In genomic region chr6:36126553-36127458, GRCh38 we compare ENCODE assay signal across 10 cellular contexts. TPM values are rescaled to one million over a fixed set of nuclear protein-coding genes. Genes with fewer than 3 reads are reported as not detected.
DNase-seq lines count a peak whose midpoint lies in the region; ATAC-seq, FAIRE-seq and TF ChIP-seq lines count a peak whose summit lies in the region.
"Had no signal": no experiment of that assay in that cellular context is flagged by ENCODE, and none has a peak within 500 bp of the region (broad histone marks: within the 10 kb centered on the region; RNA-seq: fewer than 3 reads in every experiment).

No MANE protein-coding gene starts in this region.

- 59 to 80% (median 65%) methylated on average over 10 of the region's 10 CpGs for WGBS in spleen, 5 donors

- intact Hi-C loops in endothelial cell of umbilical vein (cut with micrococcal nuclease): loop anchor here (1.0 to 2.0 kb wide), 3 partner anchors 70 to 223 kb away; no protein-coding TSS in a partner anchor
- intact Hi-C loops in spleen (cut with DNase I; ENCODE audit: low total_unique reads): loop anchor here (10.0 kb wide), 1 partner anchor 228 kb away; no protein-coding TSS in a partner anchor

- H3K9me3 Mint-ChIP-seq in activated T-cell treated with anti-CD3 and anti-CD28 coated beads, Interleukin-2, amount 50 U/mL, for 72 hours: no peaks in the 10 kb centered on the region
- no peaks in the 10 kb centered on the region for H3K9me3 Mint-ChIP-seq in activated T-cell treated with anti-CD3 and anti-CD28 coated beads, Interleukin-2, amount 50 U/mL, for 4 hours
- H3K9me3 Mint-ChIP-seq: endodermal cell had no signal

- FAIRE-seq in endothelial cell of umbilical vein (lab: Jason Lieb, UNC): no peak

- peak overlapping the region; percentile 1 to 3 for H3K4me3 Mint-ChIP-seq in activated T-cell treated with anti-CD3 and anti-CD28 coated beads, Interleukin-2, amount 50 U/mL, for 72 hours
- no peak overlapping the region for H3K4me3 Mint-ChIP-seq in activated T-cell treated with anti-CD3 and anti-CD28 coated beads, Interleukin-2, amount 50 U/mL, for 4 hours
- H3K4me3 Mint-ChIP-seq: endodermal cell had no signal

- H3K4me3 ChIP-seq in endothelial cell of umbilical vein (replicated peaks in 1 of 3; ENCODE audit: insufficient read depth in 1 of 3, low read depth in 1 of 3, low read length in 3 of 3): no peak overlapping the region
- peak overlapping the region in 1 of 8 donors; percentile 35 for H3K4me3 ChIP-seq in spleen

- DNase-seq in activated T-cell treated with anti-CD3 and anti-CD28 coated beads, Interleukin-2, amount 50 U/mL, for 72 hours: peak in 1 of 2 donors; percentile 26
- DNase-seq in activated T-cell treated with anti-CD3 and anti-CD28 coated beads, Interleukin-2, amount 50 U/mL, for 4 hours: no peak
- DNase-seq in RPMI7951 (ENCODE audit: low read depth) (peak; percentile 44), endothelial cell of umbilical vein (ENCODE audit: low read depth, low spot score) (peak; percentile 45), spleen (no peak), D341Med (ENCODE audit: low spot score) (no peak), COLO668 (lab: John Stamatoyannopoulos, UW; ENCODE audit: unreplicated experiment) (no peak)
- DNase-seq: endodermal cell, NCI-H510A treated with DMSO at 0.1 percent for 48 hours had no signal

- H3K27ac Mint-ChIP-seq in activated T-cell treated with anti-CD3 and anti-CD28 coated beads, Interleukin-2, amount 50 U/mL, for 72 hours: peak overlapping the region; percentile 11
- H3K27ac Mint-ChIP-seq: endodermal cell had no signal

- H3K36me3 Mint-ChIP-seq in activated T-cell treated with anti-CD3 and anti-CD28 coated beads, Interleukin-2, amount 50 U/mL, for 72 hours (ENCODE audit: insufficient read depth in 2 of 2): no peaks in the 10 kb centered on the region
- H3K36me3 Mint-ChIP-seq in activated T-cell treated with anti-CD3 and anti-CD28 coated beads, Interleukin-2, amount 50 U/mL, for 4 hours (ENCODE audit: insufficient read depth): no peaks in the 10 kb centered on the region

- H3K9ac ChIP-seq in endothelial cell of umbilical vein (replicated peaks; ENCODE audit: extremely low read depth, insufficient read depth, low read length): peak overlapping the region; percentile 10

- H3K4me1 ChIP-seq in endothelial cell of umbilical vein (ENCODE audit: control insufficient read depth, extremely low read depth, insufficient read depth, low read length): peaks cover 37% of the 10 kb centered on the region
- peaks cover 26 to 98% (median 68%) of the 10 kb centered on the region in 6 donors for H3K4me1 ChIP-seq in spleen

- H3K9me3 ChIP-seq in endothelial cell of umbilical vein (replicated peaks; ENCODE audit: control insufficient read depth, insufficient read depth, low read length) (no peaks in the 10 kb centered on the region), spleen (no peaks in the 10 kb centered on the region)

- H3K36me3 ChIP-seq in endothelial cell of umbilical vein (ENCODE audit: control insufficient read depth in 2 of 2, extremely low read depth in 1 of 2, insufficient read depth in 2 of 2, low read length in 2 of 2) (no peaks in the 10 kb centered on the region), spleen (no peaks in the 10 kb centered on the region)

- TF ChIP-seq POLR2A in endothelial cell of umbilical vein (IDR thresholded peaks at IDR 0.05; ENCODE audit: low read depth, low read length) (no peak), spleen (IDR thresholded peaks at IDR 0.05) (no peak)

- no peak for ATAC-seq in activated T-cell treated with anti-CD3 and anti-CD28 coated beads, Interleukin-2, amount 50 U/mL, for 72 hours (replicated peaks in 1 of 2)
- ATAC-seq in activated T-cell treated with anti-CD3 and anti-CD28 coated beads, Interleukin-2, amount 50 U/mL, for 4 hours: no peak
- no peak for ATAC-seq in HG03354 (IDR thresholded peaks at IDR 0.05; ENCODE audit: poor library complexity, severe bottlenecking, unreplicated experiment)

- H3K27me3 ChIP-seq in endothelial cell of umbilical vein (ENCODE audit: control insufficient read depth in 2 of 2, insufficient read depth in 2 of 2, low read length in 2 of 2) (no peaks in the 10 kb centered on the region), spleen (replicated peaks in 1 of 7) (no peaks in the 10 kb centered on the region)

- H2AFZ ChIP-seq in endothelial cell of umbilical vein (ENCODE audit: low read depth, low read length): no peak overlapping the region

- TF ChIP-seq CTCF in endothelial cell of umbilical vein (IDR thresholded peaks at IDR 0.05; ENCODE audit: extremely low read depth in 1 of 2, insufficient read depth in 1 of 2, low read depth in 1 of 2, low read length in 2 of 2) (no peak), spleen (IDR thresholded peaks at IDR 0.05 in 8 of 11, conservative IDR thresholded peaks at IDR 0.05 in 3 of 11) (no peak)

- POLR2A ChIA-PET in endothelial cell of umbilical vein (lab: Charles Lee): interaction anchor here (1.3 kb wide), 1 partner anchor 69 kb away, joined by 4 read pairs; no protein-coding TSS in a partner anchor

- no peaks in the 10 kb centered on the region for H3K9me1 ChIP-seq in endothelial cell of umbilical vein (replicated peaks; ENCODE audit: control insufficient read depth, extremely low read depth, insufficient read depth, low read length)

- dilution Hi-C loops in endothelial cell of umbilical vein (cut with MboI; ENCODE audit: extremely low pct_ligation_motif_present, low sequenced_read_pairs): no loop called here

- no peaks in the 10 kb centered on the region for H3K79me2 ChIP-seq in endothelial cell of umbilical vein (ENCODE audit: control insufficient read depth, insufficient read depth, low read length)

- no peaks in the 10 kb centered on the region for H3K27me3 Mint-ChIP-seq in activated T-cell treated with anti-CD3 and anti-CD28 coated beads, Interleukin-2, amount 50 U/mL, for 72 hours (ENCODE audit: low read depth)
- no peaks in the 10 kb centered on the region for H3K27me3 Mint-ChIP-seq in activated T-cell treated with anti-CD3 and anti-CD28 coated beads, Interleukin-2, amount 50 U/mL, for 4 hours (ENCODE audit: low read depth)

- peak overlapping the region; percentile 82 for H3K27ac ChIP-seq in endothelial cell of umbilical vein (ENCODE audit: insufficient read depth, low read depth, low read length)
- peak overlapping the region in 7 of 8 donors; percentile 5 to 85 (median 64) for H3K27ac ChIP-seq in spleen

- CTCF ChIA-PET in endothelial cell of umbilical vein (lab: Charles Lee): interaction anchor here (0.7 to 1.8 kb wide), 4 partner anchors 14 to 214 kb away, joined by 3 to 5 read pairs (median 4); no protein-coding TSS in a partner anchor

- peaks cover 69% of the 10 kb centered on the region for H3K4me1 Mint-ChIP-seq in activated T-cell treated with anti-CD3 and anti-CD28 coated beads, Interleukin-2, amount 50 U/mL, for 72 hours (ENCODE audit: low read depth)
- H3K4me1 Mint-ChIP-seq in activated T-cell treated with anti-CD3 and anti-CD28 coated beads, Interleukin-2, amount 50 U/mL, for 4 hours (ENCODE audit: low read depth): peaks cover 67% of the 10 kb centered on the region

- TSS peak; percentile 43 for BruUV-seq in endothelial cell of umbilical vein (replicated peaks; lab: Mats Ljungman, UMichigan)

- no peaks in the 10 kb centered on the region for H4K20me1 ChIP-seq in endothelial cell of umbilical vein (replicated peaks; ENCODE audit: control insufficient read depth, extremely low read depth, insufficient read depth, low read length)

- H3K4me2 ChIP-seq in endothelial cell of umbilical vein (ENCODE audit: insufficient read depth, low read length): peak overlapping the region; percentile 19

TF ChIP-seq in endothelial cell of umbilical vein, 7 proteins besides CTCF, POLR2A, EP300 and RAD21:
- TF ChIP-seq JUN (IDR thresholded peaks at IDR 0.05; ENCODE audit: borderline replicate concordance, insufficient read depth, insufficient read length, low read depth) (no peak), MYC (IDR thresholded peaks at IDR 0.05; ENCODE audit: low read depth, low read length) (no peak), POLR2AphosphoS5 (IDR thresholded peaks at IDR 0.05; ENCODE audit: insufficient read depth, low read depth, low read length) (no peak), EZH2 (IDR thresholded peaks at IDR 0.05; ENCODE audit: borderline replicate concordance, low read depth, low read length, severe bottlenecking) (no peak), FOS (IDR thresholded peaks at IDR 0.05; ENCODE audit: borderline replicate concordance, insufficient read depth, low read length) (no peak), GATA2 (IDR thresholded peaks at IDR 0.05; ENCODE audit: insufficient read depth, insufficient read length, low read depth, low read length) (no peak)
- TF ChIP-seq, protein P1, sequence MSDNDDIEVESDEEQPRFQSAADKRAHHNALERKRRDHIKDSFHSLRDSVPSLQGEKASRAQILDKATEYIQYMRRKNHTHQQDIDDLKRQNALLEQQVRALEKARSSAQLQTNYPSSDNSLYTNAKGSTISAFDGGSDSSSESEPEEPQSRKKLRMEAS (IDR thresholded peaks at IDR 0.05; ENCODE audit: insufficient read depth, insufficient read length): no peak

RNA-seq across cellular contexts. Expression of gene MAPK13, which starts 3.5 kb away (rescaled TPM):
- 10 to 100 TPM; 50.7 to 68.2 TPM for total RNA-seq in activated T-cell treated with anti-CD3 and anti-CD28 coated beads, Interleukin-2, amount 50 U/mL, for 72 hours
- total RNA-seq in activated T-cell treated with anti-CD3 and anti-CD28 coated beads, Interleukin-2, amount 50 U/mL, for 4 hours: 10 to 100 TPM; 33.8 to 61.0 (median 48.4) TPM
- total RNA-seq in RPMI7951 (2014; rRNA removed; shearing (Covaris generic)): 0.96 and 2.1 TPM in 2 replicates
- total RNA-seq in endothelial cell of umbilical vein (8.2 and 11.6 TPM in 2 replicates), spleen (10 to 100 TPM; 13.5 to 30.0 (median 21.2) TPM)
- polyA plus RNA-seq in endothelial cell of umbilical vein (7.0 and 9.0 TPM in 2 replicates), spleen (10 to 100 TPM in 2 of 3 donors, 1 to 10 TPM in 1; 6.2 to 12.4 (median 11.9) TPM)
- 7.4 and 7.9 TPM in 2 replicates for polyA plus RNA-seq in endothelial cell of umbilical vein (2011; cell fraction: cytosol; rRNA removed)
- 24.1 and 28.8 TPM in 2 replicates for polyA plus RNA-seq in endothelial cell of umbilical vein (2011; cell fraction: nucleus; rRNA removed)
- 5.4 and 5.9 TPM in 2 replicates for polyA plus RNA-seq in endothelial cell of umbilical vein (2012)
- polyA minus RNA-seq in endothelial cell of umbilical vein: 8.1 and 10.7 TPM in 2 replicates
- polyA minus RNA-seq in endothelial cell of umbilical vein (2011; cell fraction: cytosol; rRNA and poly(A)+ RNA removed): 0.20 TPM
- 3.5 and 5.5 TPM in 2 replicates for polyA minus RNA-seq in endothelial cell of umbilical vein (2011; cell fraction: nucleus; rRNA and poly(A)+ RNA removed)

Comparison
In these comparisons a context has a peak if more than half of its experiments do, and no peak if none do; other contexts are left out.
1. DNase-seq: peak in RPMI7951 (single experiment) and endothelial cell of umbilical vein (single experiment); none in activated T-cell treated with anti-CD3 and anti-CD28 coated beads, Interleukin-2, amount 50 U/mL, for 4 hours (single experiment), spleen (single experiment), D341Med (single experiment) and COLO668 (single experiment).